ENCODE assay signal across 22 cellular contexts in the genomic region with DNA sequence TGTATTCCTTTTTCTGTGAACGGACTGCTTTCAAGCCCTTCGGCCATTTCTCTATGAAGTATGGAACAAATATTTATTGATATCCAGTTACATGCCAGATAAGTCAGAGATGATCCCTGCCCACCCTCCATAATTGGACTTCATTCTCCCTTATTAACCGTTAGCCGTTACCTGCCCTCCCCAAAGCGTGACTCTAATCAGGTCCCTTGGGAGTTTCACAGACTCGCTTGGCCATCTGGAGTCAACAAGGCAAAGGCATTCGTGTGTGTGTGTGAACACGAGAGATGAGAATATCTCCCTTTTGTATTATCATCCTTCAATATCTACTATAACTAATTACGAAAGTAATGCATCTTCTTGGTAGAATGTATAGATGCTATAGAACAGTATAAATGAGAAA.
DNase-seq lines count a peak whose midpoint lies in the region; ATAC-seq and TF ChIP-seq lines count a peak whose summit lies in the region.
"Had no signal": no experiment of that assay in that cellular context is flagged by ENCODE, and none has a peak within 500 bp of the region (broad histone marks: within the 10 kb centered on the region; RNA-seq: fewer than 3 reads in every experiment).

No MANE protein-coding gene starts in this region.

- H3K79me2 ChIP-seq in DOHH2 (ENCODE audit: control insufficient read depth, low read length) = no peaks in the 10 kb centered on the region

- ATAC-seq in HG02642 (IDR thresholded peaks at IDR 0.05; ENCODE audit: poor library complexity, unreplicated experiment) (no peak), GM19467 (IDR thresholded peaks at IDR 0.05; ENCODE audit: unreplicated experiment) (no peak)
- ATAC-seq: heart left ventricle, natural killer cell had no signal

- peak; percentile 40 for DNase-seq in DMS53 (lab: John Stamatoyannopoulos, UW)
- DNase-seq in DMS53 treated with DMSO at 0.1 percent for 48 hours (lab: John Stamatoyannopoulos, UW; ENCODE audit: unreplicated experiment) = no peak
- peak; percentile 93 for DNase-seq in NCI-H524 treated with DMSO at 0.1 percent for 48 hours (lab: John Stamatoyannopoulos, UW)
- DNase-seq in SK-N-DZ (ENCODE audit: low spot score) = peak; percentile 86
- DNase-seq in NCI-H510A treated with DMSO at 0.1 percent for 48 hours (lab: John Stamatoyannopoulos, UW) = no peak
- DNase-seq: activated CD4-positive, CD25-positive, alpha-beta regulatory T cell treated with anti-CD3 and anti-CD28 coated beads, Interleukin-2, amount 50 U/mL, for 72 hours; activated T-cell treated with anti-CD3 and anti-CD28 coated beads for 4 hours; DMS79; foreskin fibroblast; heart left ventricle; kidney; natural killer cell; NCI-H226; occipital lobe; SJCRH30; stimulated activated naive CD4-positive, alpha-beta T cell treated with Interleukin-2 at 50 U/mL for 16 hours; testis; uterus had no signal

- H3K36me3 ChIP-seq in DOHH2 (ENCODE audit: control insufficient read depth, low read length) = no peaks in the 10 kb centered on the region
- H3K36me3 ChIP-seq: breast epithelium, heart left ventricle, SJCRH30, uterus had no signal

- H3K4me3 ChIP-seq in DOHH2 (ENCODE audit: low read length) = peak overlapping the region; percentile 37
- H3K4me3 ChIP-seq: breast epithelium, heart left ventricle, SJCRH30, testis, uterus had no signal

- no peaks in the 10 kb centered on the region for H3K9me2 ChIP-seq in DOHH2 (replicated peaks; ENCODE audit: control insufficient read depth, low read length)

- no peak for TF ChIP-seq CTCF in DOHH2 (IDR thresholded peaks at IDR 0.05; ENCODE audit: low read depth, low read length, poor library complexity, severe bottlenecking)

- no peaks in the 10 kb centered on the region for H4K20me1 ChIP-seq in DOHH2 (ENCODE audit: control insufficient read depth, insufficient read depth, low read depth, low read length)

- peaks cover 13% of the 10 kb centered on the region for H3K27me3 ChIP-seq in DOHH2 (ENCODE audit: control insufficient read depth, low read length)
- H3K27me3 ChIP-seq: breast epithelium, testis, uterus had no signal

- no peak overlapping the region for H3K27ac ChIP-seq in DOHH2 (ENCODE audit: low read depth, low read length)
- H3K27ac ChIP-seq: breast epithelium, heart left ventricle, SJCRH30, testis, uterus had no signal

- no peaks in the 10 kb centered on the region for H3K9me3 ChIP-seq in DOHH2 (ENCODE audit: control insufficient read depth, insufficient read depth, low read length)
- H3K9me3 ChIP-seq: breast epithelium, heart left ventricle, SJCRH30, testis, uterus had no signal

- peaks cover 35% of the 10 kb centered on the region for H3K4me1 ChIP-seq in DOHH2 (ENCODE audit: control insufficient read depth, low read length)
- H3K4me1 ChIP-seq: breast epithelium, SJCRH30, testis, uterus had no signal

- no peaks in the 10 kb centered on the region for H3F3A ChIP-seq in DOHH2 (ENCODE audit: control insufficient read depth, insufficient read depth)

- peak overlapping the region; percentile 54 for H3K4me2 ChIP-seq in DOHH2 (ENCODE audit: low read length)

Comparison
In these comparisons a context has a peak if more than half of its experiments do, and no peak if none do; other contexts are left out.
1. DNase-seq: peak in DMS53 (single experiment), NCI-H524 treated with DMSO at 0.1 percent for 48 hours (single experiment) and SK-N-DZ (single experiment); none in DMS53 treated with DMSO at 0.1 percent for 48 hours (single experiment) and NCI-H510A treated with DMSO at 0.1 percent for 48 hours (single experiment).